Comparison of ENCODE assay signal across 20 cellular contexts in the genomic region with DNA sequence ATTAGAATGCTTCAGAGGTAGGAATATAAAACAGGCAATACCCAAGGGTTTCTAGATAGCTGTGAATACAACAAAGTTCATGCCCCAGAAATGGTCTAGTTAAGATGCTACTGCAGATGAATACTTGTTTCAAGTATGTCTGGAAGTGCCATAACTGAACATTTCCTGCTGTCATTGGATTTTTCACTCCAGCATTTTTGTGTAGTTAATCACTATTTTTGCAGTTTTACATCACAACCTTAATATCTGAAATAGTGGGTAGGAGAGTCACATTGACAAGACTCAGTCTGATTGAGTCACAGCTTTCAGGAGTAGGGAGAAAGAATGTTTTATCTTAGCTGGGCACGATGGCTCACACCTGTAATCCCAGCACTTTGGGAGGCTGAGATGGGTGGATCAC.
DNase-seq lines count a peak whose midpoint lies in the region; ATAC-seq, FAIRE-seq and TF ChIP-seq lines count a peak whose summit lies in the region.
"Had no signal": no experiment of that assay in that cellular context is flagged by ENCODE, and none has a peak within 500 bp of the region (broad histone marks: within the 10 kb centered on the region; RNA-seq: fewer than 3 reads in every experiment).

No MANE protein-coding gene starts in this region.

- no peak for FAIRE-seq in urothelium cell line (lab: Jason Lieb, UNC)
- FAIRE-seq: endometrium, GM18507 had no signal

- no peaks in the 10 kb centered on the region for H3K79me2 ChIP-seq in GM23248 (ENCODE audit: insufficient read depth)

- no peaks in the 10 kb centered on the region for H3K27me3 ChIP-seq in GM23248 (replicated peaks; ENCODE audit: insufficient read depth)
- no peaks in the 10 kb centered on the region for H3K27me3 ChIP-seq in adipocyte (replicated peaks; ENCODE audit: control insufficient read depth, insufficient read depth, low read length)
- H3K27me3 ChIP-seq: testis had no signal

- H3K9me3 ChIP-seq in GM23248 (ENCODE audit: low read depth) = no peaks in the 10 kb centered on the region
- no peaks in the 10 kb centered on the region for H3K9me3 ChIP-seq in adipocyte (ENCODE audit: control insufficient read depth, low read length)
- H3K9me3 ChIP-seq: testis had no signal

- no peak for ATAC-seq in GM19324 (IDR thresholded peaks at IDR 0.05; ENCODE audit: low FRiP score, unreplicated experiment)
- ATAC-seq in GM21717 (IDR thresholded peaks at IDR 0.05; ENCODE audit: unreplicated experiment) = no peak
- ATAC-seq: CD8-positive, alpha-beta T cell; left lobe of liver had no signal

- in situ Hi-C loops in GM23248 (cut with MboI) = no loop called here

- H3K9me2 ChIP-seq in GM23248 (ENCODE audit: insufficient read depth) = 0 out of 2 replicates have a peak, but pooled peaks cover 5% of the 10 kb centered on the region

- peak overlapping the region; percentile 1 for H3K4me2 ChIP-seq in GM23248 (ENCODE audit: unreplicated experiment)

- no peak overlapping the region for H2AFZ ChIP-seq in GM23248

- WGBS in GM23248 (ENCODE audit: low coverage in 1 of 2, low lambda C conversion rate in 2 of 2, missing lambda C conversion rate in 2 of 2), 2 experiments = 8 to 9% methylated on average over 1 of the region's 1 CpG

- no peaks in the 10 kb centered on the region for H4K20me1 ChIP-seq in GM23248 (ENCODE audit: insufficient read depth)

- no peak overlapping the region for H3K9ac ChIP-seq in GM23248
- no peak overlapping the region for H3K9ac ChIP-seq in adipocyte (ENCODE audit: low read length)

- peaks cover 9% of the 10 kb centered on the region for H3K4me1 ChIP-seq in GM23248 (ENCODE audit: insufficient read depth)
- no peaks in the 10 kb centered on the region for H3K4me1 ChIP-seq in adipocyte (ENCODE audit: control insufficient read depth, insufficient read depth, low read length)
- H3K4me1 ChIP-seq: testis had no signal

- no peaks in the 10 kb centered on the region for H3K36me3 ChIP-seq in GM23248 (ENCODE audit: low read depth)
- H3K36me3 ChIP-seq in adipocyte (ENCODE audit: control insufficient read depth, insufficient read depth, low read length, severe bottlenecking) = no peaks in the 10 kb centered on the region

- H3F3A ChIP-seq in GM23248 (ENCODE audit: insufficient read depth) = peaks cover 16% of the 10 kb centered on the region; the same call in 1 of the 2 replicates

- no peak overlapping the region for H3K27ac ChIP-seq in GM23248
- H3K27ac ChIP-seq: testis, VCaP had no signal

- TF ChIP-seq CTCF in fibroblast of villous mesenchyme (IDR thresholded peaks at IDR 0.05; ENCODE audit: insufficient read depth, low read depth, low read length) = no peak

- H3K4me3 ChIP-seq in GM23248 (no peak overlapping the region), adipocyte (ENCODE audit: low read length) (no peak overlapping the region), fibroblast of villous mesenchyme (ENCODE audit: low read depth, low read length) (no peak overlapping the region)
- H3K4me3 ChIP-seq: testis had no signal

- DNase-seq in GM23248 (peak; percentile 85), adipocyte (ENCODE audit: low read depth) (peak; percentile 45), fibroblast of villous mesenchyme (ENCODE audit: low read depth) (peak; percentile 48), urothelium cell line (ENCODE audit: low spot score) (peak; percentile 32), H4 (ENCODE audit: low spot score) (no peak)
- DNase-seq: activated gamma-delta T cell; CD8-positive, alpha-beta T cell; GDM1; GOT3; KG1; NCI-H146; NCI-H524 treated with DMSO at 0.1 percent for 48 hours; stimulated activated CD4-positive, alpha-beta T cell treated with anti-CD3 and anti-CD28 coated beads, Interleukin-15, amount 100 ng/mL, for 24 hours; testis had no signal
